ENCODE assay signal across 24 cellular contexts in genomic region chr2:234687718-234688475, GRCh38.
"Had no signal": no experiment of that assay in that cellular context is flagged by ENCODE, and none has a peak within 500 bp of the region (broad histone marks: within the 10 kb centered on the region; RNA-seq: fewer than 3 reads in every experiment).

No MANE protein-coding gene starts in this region.

- H3K27ac ChIP-seq: tibial artery, uterus had no signal

- H3K27ac Mint-ChIP-seq: activated T-cell treated with anti-CD3 and anti-CD28 coated beads, Interleukin-2, amount 50 U/mL, for 72 hours; effector memory CD8-positive, alpha-beta T cell; nephron progenitor cell had no signal

- H3K36me3 ChIP-seq: tibial artery, uterus had no signal

- FAIRE-seq: kidney had no signal

- H3K27me3 ChIP-seq: tibial artery, uterus had no signal

- ATAC-seq: activated CD4-positive, CD25-positive, alpha-beta regulatory T cell treated with anti-CD3 and anti-CD28 coated beads, Interleukin-2, amount 50 U/mL, for 24 hours; activated T-cell treated with anti-CD3 and anti-CD28 coated beads, Interleukin-2, amount 50 U/mL, for 72 hours; effector memory CD8-positive, alpha-beta T cell; left lobe of liver; stimulated activated naive CD8-positive, alpha-beta T cell treated with anti-CD3 and anti-CD28 coated beads, Interleukin-15, Interleukin-2, amounts not matched to agents 100 U/mL and 50 U/mL, for 24 hours had no signal

- H3K9me3 ChIP-seq: tibial artery, uterus had no signal

- H3K4me3 Mint-ChIP-seq: activated T-cell treated with anti-CD3 and anti-CD28 coated beads, Interleukin-2, amount 50 U/mL, for 72 hours; effector memory CD8-positive, alpha-beta T cell; nephron progenitor cell had no signal

- DNase-seq: activated CD4-positive, alpha-beta T cell treated with anti-CD3 and anti-CD28 coated beads, Interleukin-2, amount 50 U/mL, for 1 hour; activated CD8-positive, alpha-beta memory T cell treated with anti-CD3 and anti-CD28 coated beads for 24 hours; activated CD8-positive, alpha-beta memory T cell treated with anti-CD3 and anti-CD28 coated beads, Interleukin-2, amount 50 U/mL, for 48 hours; activated effector memory CD4-positive, alpha-beta T cell treated with anti-CD3 and anti-CD28 coated beads, Interleukin-2, amount 50 U/mL, for 16 hours; activated naive CD4-positive, alpha-beta T cell treated with anti-CD3 and anti-CD28 coated beads, Interleukin-2, amount 50 U/mL, for 16 hours; activated T-cell treated with anti-CD3 and anti-CD28 coated beads, Interleukin-2, amount 50 U/mL, for 72 hours; dermis blood vessel endothelial cell; effector memory CD8-positive, alpha-beta T cell; foreskin melanocyte; glutamatergic neuron; hypothalamus; kidney; nephron progenitor cell; occipital lobe; retina; stimulated activated CD4-positive, alpha-beta T cell treated with anti-CD3 and anti-CD28 coated beads, Interleukin-2, amount 100 ng/mL, for 24 hours; stimulated activated naive CD8-positive, alpha-beta T cell treated with anti-CD3 and anti-CD28 coated beads, Interleukin-15, Interleukin-2, amounts not matched to agents 100 U/mL and 50 U/mL, for 24 hours; substantia nigra; T-helper 1 cell; T1000; tibial artery; uterus had no signal

- H3K4me1 ChIP-seq: uterus had no signal

- H3K4me3 ChIP-seq: tibial artery, uterus had no signal
